Comparison of ENCODE assay signal across 8 cellular contexts in the genomic region with DNA sequence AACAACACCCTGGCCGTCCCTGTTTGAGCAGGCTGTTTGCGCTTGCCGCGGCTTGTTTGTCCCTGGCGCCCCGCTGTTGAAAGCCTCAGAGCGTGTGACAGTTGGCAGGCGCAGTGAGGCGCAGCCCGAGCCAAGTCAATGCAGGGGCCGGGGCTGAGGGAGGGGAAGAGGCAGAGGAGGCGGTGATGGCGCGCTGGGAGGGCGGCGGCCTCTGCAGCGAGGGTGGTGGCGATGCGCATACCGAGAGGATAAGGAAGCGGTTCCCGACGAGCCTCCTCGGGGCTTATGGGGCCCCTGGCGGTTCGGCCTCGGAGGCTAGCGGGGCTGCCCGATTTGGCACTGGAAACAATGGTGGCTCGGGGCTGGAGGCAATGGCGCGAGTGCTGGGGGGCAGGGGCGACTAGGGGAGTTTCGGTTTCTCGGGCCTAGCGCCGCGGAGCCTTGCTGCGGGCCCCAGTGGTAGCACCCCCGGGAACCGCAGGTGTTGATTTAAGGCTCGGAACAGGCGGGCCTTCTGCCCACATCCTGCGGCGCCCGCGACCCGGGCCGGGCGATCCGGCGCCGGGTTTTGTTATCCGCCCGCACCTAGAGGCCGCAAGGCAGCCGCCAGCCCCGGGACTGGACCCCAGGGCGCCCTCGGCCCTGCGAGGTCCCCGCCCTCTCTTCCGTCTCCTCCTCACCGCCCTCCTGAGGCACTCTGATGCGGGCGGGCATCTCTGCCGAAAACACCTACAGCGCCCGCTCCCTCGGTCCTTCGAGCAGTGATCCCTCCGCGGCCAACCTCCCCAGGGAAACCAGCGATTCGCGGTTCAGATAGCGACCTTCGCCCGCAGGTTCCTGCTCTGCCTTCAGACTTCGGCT. TPM values are rescaled to one million over a fixed set of nuclear protein-coding genes. Genes with fewer than 3 reads are reported as not detected.
DNase-seq lines count a peak whose midpoint lies in the region; ATAC-seq and TF ChIP-seq lines count a peak whose summit lies in the region.

No MANE protein-coding gene starts in this region.

- peak overlapping the region; percentile 99 for H3K27ac ChIP-seq in temporal lobe (ENCODE audit: low read depth, low read length)

- DNase-seq in GM04504 (ENCODE audit: low read depth) (peak; percentile 91), NB4 (ENCODE audit: low read depth) (peak; percentile 98), SK-N-DZ (ENCODE audit: low spot score) (peak; percentile 95), glomerular endothelial cell (ENCODE audit: extremely low read depth, low read depth, low spot score) (peak; percentile 41), occipital lobe (lab: John Stamatoyannopoulos, UW) (peak; percentile 92)

- peak overlapping the region; percentile 83 for H3K4me3 ChIP-seq in NB4 (ENCODE audit: low read depth, low read length)

- peak overlapping the region; percentile 99 for H3K27ac Mint-ChIP-seq in activated naive CD4-positive, alpha-beta T cell treated with anti-CD3 and anti-CD28 coated beads, Interleukin-2, amount 50 U/mL, for 24 hours

- peaks cover 77% of the 10 kb centered on the region for H3K4me1 Mint-ChIP-seq in activated naive CD4-positive, alpha-beta T cell treated with anti-CD3 and anti-CD28 coated beads, Interleukin-2, amount 50 U/mL, for 24 hours

- H3K9me3 Mint-ChIP-seq in activated naive CD4-positive, alpha-beta T cell treated with anti-CD3 and anti-CD28 coated beads, Interleukin-2, amount 50 U/mL, for 24 hours: no peaks in the 10 kb centered on the region

- peak; percentile 59 for ATAC-seq in HG02571 (IDR thresholded peaks at IDR 0.05; ENCODE audit: unreplicated experiment)

- H3K27me3 Mint-ChIP-seq in activated naive CD4-positive, alpha-beta T cell treated with anti-CD3 and anti-CD28 coated beads, Interleukin-2, amount 50 U/mL, for 24 hours: no peaks in the 10 kb centered on the region

- peaks cover 2% of the 10 kb centered on the region for H3K36me3 Mint-ChIP-seq in activated naive CD4-positive, alpha-beta T cell treated with anti-CD3 and anti-CD28 coated beads, Interleukin-2, amount 50 U/mL, for 24 hours

- TF ChIP-seq CTCF in NB4 (IDR thresholded peaks at IDR 0.05; ENCODE audit: low read depth, low read length): no peak

- peak overlapping the region; percentile 89 for H3K4me3 Mint-ChIP-seq in activated naive CD4-positive, alpha-beta T cell treated with anti-CD3 and anti-CD28 coated beads, Interleukin-2, amount 50 U/mL, for 24 hours

- TF ChIP-seq POLR2A in NB4 (IDR thresholded peaks at IDR 0.05; ENCODE audit: extremely low read depth, insufficient read length): peak; percentile 52

RNA-seq across cellular contexts. Expression of a gene that starts 1.0 kb away (rescaled TPM):
- 5.9 and 7.5 TPM in 2 replicates for polyA plus RNA-seq in SK-N-DZ (2014; cell fraction: cytosol; rRNA removed)
- polyA plus RNA-seq in SK-N-DZ (2014; cell fraction: nucleus; rRNA removed): 5.9 and 8.9 TPM in 2 replicates
- total RNA-seq in glomerular endothelial cell (22.4 and 28.0 TPM in 2 replicates), occipital lobe (70.7 TPM), temporal lobe (57.3 TPM)

RNA-seq across cellular contexts. Expression of a gene that starts 58.6 kb away (rescaled TPM):
- not detected in 2 replicates for polyA plus RNA-seq in SK-N-DZ (2014; cell fraction: cytosol; rRNA removed)
- polyA plus RNA-seq in SK-N-DZ (2014; cell fraction: nucleus; rRNA removed): not detected in 2 replicates
- total RNA-seq in glomerular endothelial cell: 12.7 and 167 TPM in 2 replicates
- total RNA-seq in occipital lobe: 10.9 TPM
- total RNA-seq in temporal lobe: 0.98 TPM

Comparison
In these comparisons a context has a peak if more than half of its experiments do, and no peak if none do; other contexts are left out.
1. Peak in every context shown above with its lines: DNase-seq, ATAC-seq, H3K4me3 ChIP-seq and H3K27ac ChIP-seq.
2. DNase-seq: peak in every context shown above with its lines; median percentile 98 in NB4; 95 in SK-N-DZ; 92 in occipital lobe; 91 in GM04504; 41 in glomerular endothelial cell.